9 cellular contexts compared by ENCODE assay signal in genomic region chr5:42908086-42908485, GRCh38.
DNase-seq lines count a peak whose midpoint lies in the region; ATAC-seq and TF ChIP-seq lines count a peak whose summit lies in the region.
"Had no signal": no experiment of that assay in that cellular context is flagged by ENCODE, and none has a peak within 500 bp of the region (broad histone marks: within the 10 kb centered on the region; RNA-seq: fewer than 3 reads in every experiment).

No MANE protein-coding gene starts in this region.

- H3K27ac ChIP-seq in MM.1S (ENCODE audit: low read length): no peak overlapping the region
- H3K27ac ChIP-seq: cardiac muscle cell had no signal

- CTCF ChIA-PET in activated CD4-positive, alpha-beta T cell treated with anti-CD3 and anti-CD28 coated beads, Interleukin-2, amount 10 ng/mL, durations not matched to agents 7 days and 5 days (lab: Charles Lee): interaction anchor here (0.8 to 3.8 kb wide), 11 partner anchors 19 to 197 kb away, joined by 3 to 21 read pairs (median 4); no protein-coding TSS in a partner anchor

- H3K27me3 ChIP-seq in MM.1S (replicated peaks; ENCODE audit: insufficient read depth, low read length): no peaks in the 10 kb centered on the region

- no peaks in the 10 kb centered on the region for H3K79me2 ChIP-seq in MM.1S (ENCODE audit: low read length)

- peak overlapping the region; percentile 98 for H2AFZ ChIP-seq in MM.1S (ENCODE audit: low read length)

- H3K9me3 ChIP-seq in MM.1S (replicated peaks; ENCODE audit: insufficient read depth, low read length): no peaks in the 10 kb centered on the region

- H3K9me2 ChIP-seq in MM.1S (replicated peaks; ENCODE audit: insufficient read depth, low read length): no peaks in the 10 kb centered on the region

- no peak for ATAC-seq in stimulated activated effector memory CD8-positive, alpha-beta T cell treated with anti-CD3 and anti-CD28 coated beads, Interleukin-12 subunit alpha, Interleukin-12 subunit beta, amount 100 ng/mL, for 72 hours
- no peak for ATAC-seq in HG02623 (IDR thresholded peaks at IDR 0.05; ENCODE audit: unreplicated experiment)

- H3K27me3 Mint-ChIP-seq in activated CD4-positive, alpha-beta T cell treated with anti-CD3 and anti-CD28 coated beads, Interleukin-2, amount 10 ng/mL, durations not matched to agents 7 days and 5 days: peaks cover 30% of the 10 kb centered on the region
- peaks cover 3% of the 10 kb centered on the region for H3K27me3 Mint-ChIP-seq in dendritic cell treated with granulocyte-macrophage colony-stimulating factor and Interleukin-4, amounts not matched to agents 40 ng/mL and 50 ng/mL, for 4 days

- no peaks in the 10 kb centered on the region for H3K36me3 ChIP-seq in MM.1S (replicated peaks; ENCODE audit: insufficient read depth, low read length)
- H3K36me3 ChIP-seq: cardiac muscle cell had no signal

- H4K20me1 ChIP-seq in MM.1S (ENCODE audit: insufficient read depth, low read length): no peaks in the 10 kb centered on the region

- POLR2A ChIA-PET in activated CD4-positive, alpha-beta T cell treated with anti-CD3 and anti-CD28 coated beads, Interleukin-2, amount 10 ng/mL, durations not matched to agents 7 days and 5 days (lab: Charles Lee): no interaction called here

- H3K4me3 Mint-ChIP-seq in activated CD4-positive, alpha-beta T cell treated with anti-CD3 and anti-CD28 coated beads, Interleukin-2, amount 10 ng/mL, durations not matched to agents 7 days and 5 days: peak overlapping the region; percentile 74
- peak overlapping the region; percentile 77 for H3K4me3 Mint-ChIP-seq in dendritic cell treated with granulocyte-macrophage colony-stimulating factor and Interleukin-4, amounts not matched to agents 40 ng/mL and 50 ng/mL, for 4 days
- peak overlapping the region; percentile 90 for H3K4me3 Mint-ChIP-seq in stimulated activated effector memory CD8-positive, alpha-beta T cell treated with anti-CD3 and anti-CD28 coated beads, Interleukin-12 subunit alpha, Interleukin-12 subunit beta, amount 100 ng/mL, for 72 hours

- peaks cover 4% of the 10 kb centered on the region; the same call in 1 of the 2 replicates for H3K4me1 ChIP-seq in MM.1S (ENCODE audit: low read length)

- no peak for DNase-seq in activated CD4-positive, alpha-beta T cell treated with anti-CD3 and anti-CD28 coated beads, Interleukin-2, amount 10 ng/mL, durations not matched to agents 7 days and 5 days
- no peak for DNase-seq in activated CD4-positive, alpha-beta T cell treated with anti-CD3 and anti-CD28 coated beads for 4 hours
- DNase-seq in MM.1S (no peak), DMS53 (lab: John Stamatoyannopoulos, UW) (no peak), NCI-H510A treated with DMSO at 0.1 percent for 48 hours (lab: John Stamatoyannopoulos, UW) (no peak)
- no peak for DNase-seq in stimulated activated effector memory CD8-positive, alpha-beta T cell treated with anti-CD3 and anti-CD28 coated beads, Interleukin-12 subunit alpha, Interleukin-12 subunit beta, amount 100 ng/mL, for 72 hours (ENCODE audit: low spot score in 2 of 2)

- TF ChIP-seq CTCF in MM.1S (IDR thresholded peaks at IDR 0.05; ENCODE audit: low read length): no peak

- H3K4me2 ChIP-seq in MM.1S (ENCODE audit: low read depth, low read length): peak overlapping the region; percentile 90

- H3K9ac ChIP-seq in MM.1S (ENCODE audit: low read length): no peak overlapping the region

- H3K9me3 Mint-ChIP-seq in activated CD4-positive, alpha-beta T cell treated with anti-CD3 and anti-CD28 coated beads, Interleukin-2, amount 10 ng/mL, durations not matched to agents 7 days and 5 days: no peaks in the 10 kb centered on the region
- no peaks in the 10 kb centered on the region for H3K9me3 Mint-ChIP-seq in dendritic cell treated with granulocyte-macrophage colony-stimulating factor and Interleukin-4, amounts not matched to agents 40 ng/mL and 50 ng/mL, for 4 days
- H3K9me3 Mint-ChIP-seq in stimulated activated effector memory CD8-positive, alpha-beta T cell treated with anti-CD3 and anti-CD28 coated beads, Interleukin-12 subunit alpha, Interleukin-12 subunit beta, amount 100 ng/mL, for 72 hours: no peaks in the 10 kb centered on the region

- intact Hi-C loops in dendritic cell treated with granulocyte-macrophage colony-stimulating factor and Interleukin-4, amounts not matched to agents 40 ng/mL and 50 ng/mL, for 4 days (cut with micrococcal nuclease): loop anchor here (5.0 kb wide), 1 partner anchor 214 kb away; the partner anchor contains the start of gene ZNF131

- H3F3A ChIP-seq in MM.1S (ENCODE audit: insufficient read depth, low read length): no peaks in the 10 kb centered on the region

- peaks cover 18% of the 10 kb centered on the region for H3K4me1 Mint-ChIP-seq in activated CD4-positive, alpha-beta T cell treated with anti-CD3 and anti-CD28 coated beads, Interleukin-2, amount 10 ng/mL, durations not matched to agents 7 days and 5 days
- H3K4me1 Mint-ChIP-seq in dendritic cell treated with granulocyte-macrophage colony-stimulating factor and Interleukin-4, amounts not matched to agents 40 ng/mL and 50 ng/mL, for 4 days (ENCODE audit: low read depth): peaks cover 9% of the 10 kb centered on the region
- H3K4me1 Mint-ChIP-seq in stimulated activated effector memory CD8-positive, alpha-beta T cell treated with anti-CD3 and anti-CD28 coated beads, Interleukin-12 subunit alpha, Interleukin-12 subunit beta, amount 100 ng/mL, for 72 hours: peaks cover 15% of the 10 kb centered on the region

- H3K27ac Mint-ChIP-seq in activated CD4-positive, alpha-beta T cell treated with anti-CD3 and anti-CD28 coated beads, Interleukin-2, amount 10 ng/mL, durations not matched to agents 7 days and 5 days: no peak overlapping the region
- H3K27ac Mint-ChIP-seq in dendritic cell treated with granulocyte-macrophage colony-stimulating factor and Interleukin-4, amounts not matched to agents 40 ng/mL and 50 ng/mL, for 4 days: peak overlapping the region; percentile 62
- peak overlapping the region; percentile 93 for H3K27ac Mint-ChIP-seq in stimulated activated effector memory CD8-positive, alpha-beta T cell treated with anti-CD3 and anti-CD28 coated beads, Interleukin-12 subunit alpha, Interleukin-12 subunit beta, amount 100 ng/mL, for 72 hours

- peak overlapping the region; percentile 77 for H3K4me3 ChIP-seq in MM.1S (ENCODE audit: low read length)

- H3K36me3 Mint-ChIP-seq in activated CD4-positive, alpha-beta T cell treated with anti-CD3 and anti-CD28 coated beads, Interleukin-2, amount 10 ng/mL, durations not matched to agents 7 days and 5 days (ENCODE audit: low read depth): no peaks in the 10 kb centered on the region
- H3K36me3 Mint-ChIP-seq in dendritic cell treated with granulocyte-macrophage colony-stimulating factor and Interleukin-4, amounts not matched to agents 40 ng/mL and 50 ng/mL, for 4 days (ENCODE audit: low read depth): no peaks in the 10 kb centered on the region
- peaks cover 15% of the 10 kb centered on the region for H3K36me3 Mint-ChIP-seq in stimulated activated effector memory CD8-positive, alpha-beta T cell treated with anti-CD3 and anti-CD28 coated beads, Interleukin-12 subunit alpha, Interleukin-12 subunit beta, amount 100 ng/mL, for 72 hours
